37 cellular contexts compared by ENCODE assay signal in the genomic region with DNA sequence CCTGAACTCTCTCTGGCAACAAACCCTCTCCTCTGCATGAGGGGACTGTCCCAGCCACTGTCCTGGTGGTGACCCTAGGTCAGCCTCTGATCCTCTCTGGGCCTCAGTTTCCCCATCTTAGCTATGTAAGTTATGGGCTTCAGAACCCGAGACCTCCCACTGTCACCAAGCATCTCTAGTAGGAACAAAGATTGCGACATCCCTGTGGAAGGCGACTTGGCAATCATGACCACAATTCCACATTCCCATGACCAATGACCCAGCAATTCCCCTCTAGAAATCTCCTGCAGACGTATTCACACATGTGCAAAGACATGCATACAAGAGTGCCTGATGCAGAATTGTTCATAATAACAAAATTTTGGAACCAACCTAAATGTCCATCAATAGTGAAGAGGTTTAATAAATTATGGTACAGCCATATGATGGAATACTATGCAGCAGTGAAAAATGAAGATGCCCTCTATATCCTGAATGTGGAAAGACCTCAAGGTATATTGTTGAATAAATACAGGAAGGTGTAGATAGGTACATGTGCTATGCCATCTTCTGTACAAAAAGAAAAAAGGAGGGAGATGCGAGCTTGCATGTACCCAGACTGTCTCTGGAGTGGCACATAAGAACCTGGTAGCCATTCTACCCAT. TPM values are rescaled to one million over a fixed set of nuclear protein-coding genes. Genes with fewer than 3 reads are reported as not detected.
"Had no signal": no experiment of that assay in that cellular context is flagged by ENCODE, and none has a peak within 500 bp of the region (broad histone marks: within the 10 kb centered on the region; RNA-seq: fewer than 3 reads in every experiment).

No MANE protein-coding gene starts in this region.

- H3K4me3 ChIP-seq: body of pancreas, coronary artery, dorsolateral prefrontal cortex, mucosa of descending colon, prostate gland, sigmoid colon, smooth muscle cell, stomach, tibial artery had no signal

- DNase-seq: activated CD4-positive, alpha-beta T cell treated with anti-CD3 and anti-CD28 coated beads for 1 hour; activated CD4-positive, alpha-beta T cell treated with anti-CD3 and anti-CD28 coated beads, Interleukin-2, amount 10 ng/mL, durations not matched to agents 7 days and 5 days; activated CD8-positive, alpha-beta memory T cell treated with anti-CD3 and anti-CD28 coated beads, Interleukin-2, amount 10 ng/mL, durations not matched to agents 7 days and 5 days; activated CD8-positive, alpha-beta T cell treated with anti-CD3 and anti-CD28 coated beads, Interleukin-2, amount 10 ng/mL, durations not matched to agents 7 days and 5 days; activated naive CD4-positive, alpha-beta T cell treated with Interleukin-2 at 50 U/mL for 16 hours; activated T-cell treated with anti-CD3 and anti-CD28 coated beads, Interleukin-2, amount 50 U/mL, for 48 hours; aorta; body of pancreas; dorsolateral prefrontal cortex; effector memory CD4-positive, alpha-beta T cell; foreskin fibroblast; head of caudate nucleus; hippocampal formation; left cardiac atrium; left ventricle myocardium superior; mucosa of descending colon; sigmoid colon; stimulated activated CD4-positive, alpha-beta T cell treated with anti-CD3 and anti-CD28 coated beads, Interleukin-2, amount 100 ng/mL, for 24 hours; stimulated activated naive B cell treated with anti-CD40 and anti-IgM and Interleukin-4, amounts not matched to agents 10 μg/mL and 1 μg/mL and 100 μg/mL, for 72 hours; stomach; T-helper 2 cell; tibial artery had no signal

- H3K27ac ChIP-seq: body of pancreas, coronary artery, dorsolateral prefrontal cortex, prostate gland, sigmoid colon, stomach, tibial artery had no signal

- FAIRE-seq: endothelial cell of umbilical vein, keratinocyte had no signal

- H3K4me1 ChIP-seq: body of pancreas, prostate gland, sigmoid colon, stomach, tibial artery had no signal

- H3K36me3 ChIP-seq: prostate gland, sigmoid colon, stomach, tibial artery had no signal

- H3K27me3 ChIP-seq: body of pancreas, dorsolateral prefrontal cortex had no signal

- ATAC-seq: activated CD8-positive, alpha-beta memory T cell treated with anti-CD3 and anti-CD28 coated beads, Interleukin-2, amount 10 ng/mL, durations not matched to agents 7 days and 5 days; activated CD8-positive, alpha-beta T cell treated with anti-CD3 and anti-CD28 coated beads, Interleukin-2, amount 10 ng/mL, durations not matched to agents 7 days and 5 days; body of pancreas; left cardiac atrium; left ventricle myocardium superior; mucosa of descending colon; natural killer cell treated with Interleukin-12 subunit alpha and Interleukin-12 subunit beta and Interleukin-15 and Interleukin-18, amount 100 ng/mL, for 72 hours; stimulated activated naive B cell treated with anti-CD40 and anti-IgM and Interleukin-4, amounts not matched to agents 10 μg/mL and 1 μg/mL and 100 μg/mL, for 72 hours had no signal

- H3K4me3 Mint-ChIP-seq: activated CD4-positive, alpha-beta T cell treated with anti-CD3 and anti-CD28 coated beads, Interleukin-2, amount 10 ng/mL, durations not matched to agents 7 days and 5 days; activated CD8-positive, alpha-beta memory T cell treated with anti-CD3 and anti-CD28 coated beads, Interleukin-2, amount 10 ng/mL, durations not matched to agents 7 days and 5 days; activated CD8-positive, alpha-beta T cell treated with anti-CD3 and anti-CD28 coated beads, Interleukin-2, amount 10 ng/mL, durations not matched to agents 7 days and 5 days; activated naive CD8-positive, alpha-beta T cell; natural killer cell treated with Interleukin-12 subunit alpha and Interleukin-12 subunit beta and Interleukin-15 and Interleukin-18, amount 100 ng/mL, for 72 hours; stimulated activated naive B cell treated with anti-CD40 and anti-IgM and Interleukin-4, amounts not matched to agents 10 μg/mL and 1 μg/mL and 100 μg/mL, for 72 hours; WTC11 had no signal

- H3K27ac Mint-ChIP-seq: activated CD4-positive, alpha-beta T cell treated with anti-CD3 and anti-CD28 coated beads, Interleukin-2, amount 10 ng/mL, durations not matched to agents 7 days and 5 days; activated CD8-positive, alpha-beta memory T cell treated with anti-CD3 and anti-CD28 coated beads, Interleukin-2, amount 10 ng/mL, durations not matched to agents 7 days and 5 days; activated CD8-positive, alpha-beta T cell treated with anti-CD3 and anti-CD28 coated beads, Interleukin-2, amount 10 ng/mL, durations not matched to agents 7 days and 5 days; activated naive CD8-positive, alpha-beta T cell; activated T-helper 2 cell treated with anti-CD3 and anti-CD28 coated beads, Interferon-gamma antibody, Interleukin-2, Interleukin-4, amounts not matched to agents 10 μg/mL and 5 μg/mL and 100 μg/mL, durations not matched to agents 14 hours and 24 hours and 36 hours; natural killer cell treated with Interleukin-12 subunit alpha and Interleukin-12 subunit beta and Interleukin-15 and Interleukin-18, amount 100 ng/mL, for 72 hours; stimulated activated naive B cell treated with anti-CD40 and anti-IgM and Interleukin-4, amounts not matched to agents 10 μg/mL and 1 μg/mL and 100 μg/mL, for 72 hours; WTC11 had no signal

- H3K4me1 Mint-ChIP-seq: activated CD4-positive, alpha-beta T cell treated with anti-CD3 and anti-CD28 coated beads, Interleukin-2, amount 10 ng/mL, durations not matched to agents 7 days and 5 days; activated CD8-positive, alpha-beta memory T cell treated with anti-CD3 and anti-CD28 coated beads, Interleukin-2, amount 10 ng/mL, durations not matched to agents 7 days and 5 days; stimulated activated naive B cell treated with anti-CD40 and anti-IgM and Interleukin-4, amounts not matched to agents 10 μg/mL and 1 μg/mL and 100 μg/mL, for 72 hours had no signal

- H3K9me3 ChIP-seq: body of pancreas, mucosa of descending colon, prostate gland, sigmoid colon, stomach, tibial artery had no signal

- H3K27me3 Mint-ChIP-seq: activated CD4-positive, alpha-beta T cell treated with anti-CD3 and anti-CD28 coated beads, Interleukin-2, amount 10 ng/mL, durations not matched to agents 7 days and 5 days; activated naive CD8-positive, alpha-beta T cell had no signal

- H3K9me3 Mint-ChIP-seq: activated CD4-positive, alpha-beta T cell treated with anti-CD3 and anti-CD28 coated beads, Interleukin-2, amount 10 ng/mL, durations not matched to agents 7 days and 5 days; activated T-helper 2 cell treated with anti-CD3 and anti-CD28 coated beads, Interferon-gamma antibody, Interleukin-2, Interleukin-4, amounts not matched to agents 10 μg/mL and 5 μg/mL and 100 μg/mL, durations not matched to agents 14 hours and 24 hours and 36 hours; natural killer cell treated with Interleukin-12 subunit alpha and Interleukin-12 subunit beta and Interleukin-15 and Interleukin-18, amount 100 ng/mL, for 72 hours; stimulated activated naive B cell treated with anti-CD40 and anti-IgM and Interleukin-4, amounts not matched to agents 10 μg/mL and 1 μg/mL and 100 μg/mL, for 72 hours had no signal

- H3K36me3 Mint-ChIP-seq: activated CD8-positive, alpha-beta memory T cell treated with anti-CD3 and anti-CD28 coated beads, Interleukin-2, amount 10 ng/mL, durations not matched to agents 7 days and 5 days; activated naive CD8-positive, alpha-beta T cell; natural killer cell treated with Interleukin-12 subunit alpha and Interleukin-12 subunit beta and Interleukin-15 and Interleukin-18, amount 100 ng/mL, for 72 hours; stimulated activated naive B cell treated with anti-CD40 and anti-IgM and Interleukin-4, amounts not matched to agents 10 μg/mL and 1 μg/mL and 100 μg/mL, for 72 hours; WTC11 had no signal

- H3K4me2 ChIP-seq: smooth muscle cell had no signal

RNA-seq across cellular contexts. Expression of a gene that starts 21.2 kb away (rescaled TPM):
- total RNA-seq: activated CD4-positive, alpha-beta T cell treated with anti-CD3 and anti-CD28 coated beads, Interleukin-2, amount 10 ng/mL, durations not matched to agents 7 days and 5 days; activated CD8-positive, alpha-beta memory T cell treated with anti-CD3 and anti-CD28 coated beads, Interleukin-2, amount 10 ng/mL, durations not matched to agents 7 days and 5 days; activated CD8-positive, alpha-beta T cell treated with anti-CD3 and anti-CD28 coated beads, Interleukin-2, amount 10 ng/mL, durations not matched to agents 7 days and 5 days; activated T-helper 2 cell treated with anti-CD3 and anti-CD28 coated beads, Interferon-gamma antibody, Interleukin-2, Interleukin-4, amounts not matched to agents 10 μg/mL and 5 μg/mL and 100 μg/mL, durations not matched to agents 14 hours and 24 hours and 36 hours; aorta; body of pancreas; endothelial cell of umbilical vein; fibroblast of lung; left cardiac atrium; left ventricle myocardium superior; lung microvascular endothelial cell; mesenteric fat pad; myocyte; natural killer cell treated with Interleukin-12 subunit alpha and Interleukin-12 subunit beta and Interleukin-15 and Interleukin-18, amount 100 ng/mL, for 72 hours; osteocyte; smooth muscle cell; WTC11 had no signal
- polyA plus RNA-seq: aorta, endothelial cell of umbilical vein, fibroblast of lung, smooth muscle cell, urinary bladder had no signal
